Comparison of ENCODE assay signal across 9 cellular contexts in the genomic region with DNA sequence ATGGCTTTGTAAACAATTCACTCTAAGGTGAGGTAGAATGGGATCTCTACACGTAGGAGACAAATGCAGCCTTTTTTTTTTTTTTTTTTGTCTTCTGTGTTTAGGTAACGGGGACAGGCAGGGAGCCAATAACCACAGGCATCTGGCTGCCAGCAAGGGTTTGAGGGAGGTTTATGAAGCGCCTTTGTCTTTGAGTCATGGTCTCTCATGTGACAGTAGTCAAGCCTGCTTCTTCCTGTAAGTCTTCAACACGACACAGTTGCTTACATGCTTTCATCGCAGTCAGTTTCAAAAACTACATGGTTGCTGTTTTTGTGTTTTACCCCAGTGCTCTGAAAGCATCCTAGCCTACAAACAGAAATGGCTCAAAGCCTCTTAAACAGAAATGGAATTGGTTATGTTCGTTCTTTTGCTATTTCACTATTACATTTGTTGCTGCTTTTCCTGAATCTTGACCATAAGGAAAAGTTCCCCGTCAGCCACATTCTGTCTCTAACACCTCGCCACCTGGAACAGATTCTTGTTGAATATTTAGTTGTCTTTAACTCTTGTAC.
DNase-seq lines count a peak whose midpoint lies in the region; ATAC-seq and TF ChIP-seq lines count a peak whose summit lies in the region.
"Had no signal": no experiment of that assay in that cellular context is flagged by ENCODE, and none has a peak within 500 bp of the region (broad histone marks: within the 10 kb centered on the region; RNA-seq: fewer than 3 reads in every experiment).

No MANE protein-coding gene starts in this region.

- POLR2A ChIA-PET in activated CD8-positive, alpha-beta T cell treated with anti-CD3 and anti-CD28 coated beads, Interleukin-2, amount 10 ng/mL, durations not matched to agents 7 days and 5 days (lab: Charles Lee): no interaction called here

- H3K27ac ChIP-seq in DND-41 (ENCODE audit: low read length) (no peak overlapping the region), KMS-11 (no peak overlapping the region), SJCRH30 (no peak overlapping the region)

- H3K27ac Mint-ChIP-seq in activated CD8-positive, alpha-beta T cell treated with anti-CD3 and anti-CD28 coated beads, Interleukin-2, amount 10 ng/mL, durations not matched to agents 7 days and 5 days: no peak overlapping the region

- no peaks in the 10 kb centered on the region for H3K9me3 Mint-ChIP-seq in activated CD8-positive, alpha-beta T cell treated with anti-CD3 and anti-CD28 coated beads, Interleukin-2, amount 10 ng/mL, durations not matched to agents 7 days and 5 days (ENCODE audit: insufficient read depth)

- no peaks in the 10 kb centered on the region for H3K36me3 Mint-ChIP-seq in activated CD8-positive, alpha-beta T cell treated with anti-CD3 and anti-CD28 coated beads, Interleukin-2, amount 10 ng/mL, durations not matched to agents 7 days and 5 days (ENCODE audit: low read depth)

- H3K36me3 ChIP-seq in DND-41 (ENCODE audit: insufficient read depth, low read length): no peaks in the 10 kb centered on the region
- no peaks in the 10 kb centered on the region for H3K36me3 ChIP-seq in KMS-11 (ENCODE audit: insufficient read depth)
- no peaks in the 10 kb centered on the region for H3K36me3 ChIP-seq in SJCRH30

- H3K4me3 Mint-ChIP-seq in activated CD8-positive, alpha-beta T cell treated with anti-CD3 and anti-CD28 coated beads, Interleukin-2, amount 10 ng/mL, durations not matched to agents 7 days and 5 days: no peak overlapping the region

- H3K79me2 ChIP-seq in DND-41 (ENCODE audit: insufficient read depth, low read length): no peaks in the 10 kb centered on the region
- no peaks in the 10 kb centered on the region for H3K79me2 ChIP-seq in KMS-11 (ENCODE audit: insufficient read depth, low read depth)

- CTCF ChIA-PET in activated CD8-positive, alpha-beta T cell treated with anti-CD3 and anti-CD28 coated beads, Interleukin-2, amount 10 ng/mL, durations not matched to agents 7 days and 5 days (lab: Charles Lee): no interaction called here

- no peaks in the 10 kb centered on the region for H3K4me1 Mint-ChIP-seq in activated CD8-positive, alpha-beta T cell treated with anti-CD3 and anti-CD28 coated beads, Interleukin-2, amount 10 ng/mL, durations not matched to agents 7 days and 5 days (ENCODE audit: low read depth)

- DNase-seq in DND-41 (peak; percentile 44), SJCRH30 (peak; percentile 87 to 93), glomerular visceral epithelial cell (ENCODE audit: extremely low spot score) (peak; percentile 78)
- no peak for DNase-seq in activated CD8-positive, alpha-beta T cell treated with anti-CD3 and anti-CD28 coated beads, Interleukin-2, amount 10 ng/mL, durations not matched to agents 7 days and 5 days

- H3K27me3 ChIP-seq in DND-41 (ENCODE audit: insufficient read depth, low read length, poor library complexity): no peaks in the 10 kb centered on the region
- H3K27me3 ChIP-seq in KMS-11 (ENCODE audit: insufficient read depth, low read depth): no peaks in the 10 kb centered on the region
- H3K27me3 ChIP-seq in SJCRH30: no peaks in the 10 kb centered on the region

- H3K9ac ChIP-seq in DND-41 (ENCODE audit: low read depth, low read length) (no peak overlapping the region), KMS-11 (no peak overlapping the region)

- no peak for TF ChIP-seq CTCF in DND-41 (IDR thresholded peaks at IDR 0.05; ENCODE audit: borderline replicate concordance, extremely low read depth, low read length, poor library complexity, severe bottlenecking)
- no peak for TF ChIP-seq CTCF in KMS-11 (conservative IDR thresholded peaks at IDR 0.05; ENCODE audit: low read depth, low read length)

- H3K9me3 ChIP-seq in DND-41 (ENCODE audit: insufficient read depth, low read length, severe bottlenecking) (no peaks in the 10 kb centered on the region), SJCRH30 (replicated peaks) (no peaks in the 10 kb centered on the region)

- H2AFZ ChIP-seq in DND-41 (ENCODE audit: low read depth, low read length) (no peak overlapping the region), KMS-11 (ENCODE audit: low read depth) (peak overlapping the region; percentile 55)

- ATAC-seq in DND-41 (ENCODE audit: insufficient read depth, low read depth) (peak; percentile 77), HG02938 (IDR thresholded peaks at IDR 0.05; ENCODE audit: unreplicated experiment) (no peak), GM18909 (IDR thresholded peaks at IDR 0.05; ENCODE audit: poor library complexity, unreplicated experiment) (no peak), GM21825 (IDR thresholded peaks at IDR 0.05; ENCODE audit: unreplicated experiment) (no peak)
- ATAC-seq in activated CD8-positive, alpha-beta T cell treated with anti-CD3 and anti-CD28 coated beads, Interleukin-2, amount 10 ng/mL, durations not matched to agents 7 days and 5 days: no peak
- ATAC-seq: sciatic nerve had no signal

- H3K4me3 ChIP-seq in DND-41 (ENCODE audit: low read depth in 1 of 2, low read length in 2 of 2) (no peak overlapping the region), KMS-11 (IDR thresholded peaks at IDR 0.05; ENCODE audit: insufficient read depth, low read depth, low read length) (no peak overlapping the region), SJCRH30 (peak overlapping the region; percentile 28)

- H3K4me2 ChIP-seq in DND-41 (ENCODE audit: insufficient read depth, low read length) (no peak overlapping the region), KMS-11 (peak overlapping the region; percentile 23; the same call in 1 of the 2 replicates)

- H4K20me1 ChIP-seq in DND-41 (ENCODE audit: insufficient read depth, low read length) (no peaks in the 10 kb centered on the region), KMS-11 (ENCODE audit: insufficient read depth) (no peaks in the 10 kb centered on the region)

- peaks cover 7% of the 10 kb centered on the region for H3K27me3 Mint-ChIP-seq in activated CD8-positive, alpha-beta T cell treated with anti-CD3 and anti-CD28 coated beads, Interleukin-2, amount 10 ng/mL, durations not matched to agents 7 days and 5 days (ENCODE audit: low read depth)

- H3K4me1 ChIP-seq in DND-41 (ENCODE audit: insufficient read depth, low read length) (0 out of 2 replicates have a peak, but pooled peaks cover 2% of the 10 kb centered on the region), KMS-11 (ENCODE audit: low read depth, poor library complexity, severe bottlenecking) (no peaks in the 10 kb centered on the region), SJCRH30 (peaks cover 6% of the 10 kb centered on the region)
